ENCODE assay signal across 18 cellular contexts in genomic region chr2:8985561-8986326, GRCh38. TPM values are rescaled to one million over a fixed set of nuclear protein-coding genes. Genes with fewer than 3 reads are reported as not detected.
DNase-seq lines count a peak whose midpoint lies in the region; ATAC-seq, FAIRE-seq and TF ChIP-seq lines count a peak whose summit lies in the region.
"Had no signal": no experiment of that assay in that cellular context is flagged by ENCODE, and none has a peak within 500 bp of the region (broad histone marks: within the 10 kb centered on the region; RNA-seq: fewer than 3 reads in every experiment).

No MANE protein-coding gene starts in this region.

- POLR2A ChIA-PET in GM12878 (lab: Charles Lee): interaction anchor here (0.6 to 2.7 kb wide), 4 partner anchors 18 to 114 kb away, joined by 3 to 18 read pairs (median 6); partner anchors contain the start of gene MBOAT2

- H3K9me3 ChIP-seq in DND-41 (ENCODE audit: insufficient read depth, low read length, severe bottlenecking) (no peaks in the 10 kb centered on the region), GM12878 (replicated peaks; ENCODE audit: control insufficient read depth, insufficient read depth, low read length) (no peaks in the 10 kb centered on the region; the same call in 2 of the 3 replicates), neutrophil (no peaks in the 10 kb centered on the region)
- H3K9me3 ChIP-seq: mucosa of descending colon, upper lobe of right lung had no signal

- FAIRE-seq in GM12878 (lab: Jason Lieb, UNC): peak; percentile 54
- FAIRE-seq: G401.6 had no signal

- no TSS peak for BruUV-seq in GM12878 (replicated peaks; lab: Mats Ljungman, UMichigan)

- RAD21 ChIA-PET in GM12878 (lab: Charles Lee; ENCODE audit: unreplicated experiment): interaction anchor here (0.7 to 4.3 kb wide), 10 partner anchors 18 to 204 kb away, joined by 3 to 52 read pairs (median 8); partner anchors contain the start of gene MBOAT2

- TF ChIP-seq RAD21 in GM12878 (IDR thresholded peaks at IDR 0.05; ENCODE audit: insufficient read depth, low read depth, low read length): no peak

- H3K27me3 ChIP-seq in DND-41 (ENCODE audit: insufficient read depth, low read length, poor library complexity) (no peaks in the 10 kb centered on the region), GM12878 (replicated peaks in 1 of 2; ENCODE audit: control insufficient read depth in 2 of 2, insufficient read depth in 2 of 2, low read length in 1 of 2) (no peaks in the 10 kb centered on the region), neutrophil (no peaks in the 10 kb centered on the region)
- H3K27me3 ChIP-seq: upper lobe of right lung had no signal

- H4K20me1 ChIP-seq in DND-41 (ENCODE audit: insufficient read depth, low read length) (peaks cover 10% of the 10 kb centered on the region; the same call in 1 of the 2 replicates), GM12878 (ENCODE audit: control insufficient read depth, insufficient read depth) (no peaks in the 10 kb centered on the region)

- H3K9ac ChIP-seq in DND-41 (ENCODE audit: low read depth, low read length) (no peak overlapping the region), GM12878 (ENCODE audit: control insufficient read depth, insufficient read depth, low read length) (no peak overlapping the region)

- DNase-seq in DND-41 (no peak), KBM-7 (peak; percentile 32), GM12878 (ENCODE audit: low read depth, low spot score) (no peak), NCI-H510A treated with DMSO at 0.1 percent for 48 hours (lab: John Stamatoyannopoulos, UW) (no peak), retina (no peak)
- DNase-seq: activated CD4-positive, alpha-beta T cell treated with anti-CD3 and anti-CD28 coated beads, Interleukin-2, amount 10 ng/mL, durations not matched to agents 24 days and 14 days; activated T-cell treated with anti-CD3 and anti-CD28 coated beads, Interleukin-2, amount 50 U/mL, for 24 hours; amygdala; C1 segment of cervical spinal cord; immature natural killer cell; mucosa of descending colon; stimulated activated CD4-positive, alpha-beta T cell treated with anti-CD3 and anti-CD28 coated beads, Interleukin-1b, Interleukin-23, amount 100 ng/mL, for 48 hours; upper lobe of right lung had no signal

- intact Hi-C loops in GM12878 (cut with micrococcal nuclease; ENCODE audit: unreplicated experiment): loop anchor here (2.0 to 5.0 kb wide), 2 partner anchors 107 to 113 kb away; no protein-coding TSS in a partner anchor

- no peak for TF ChIP-seq CTCF in DND-41 (IDR thresholded peaks at IDR 0.05; ENCODE audit: borderline replicate concordance, extremely low read depth, low read length, poor library complexity, severe bottlenecking)
- no peak for TF ChIP-seq CTCF in GM12878 (IDR thresholded peaks at IDR 0.05 in 2 of 3, conservative IDR thresholded peaks at IDR 0.05 in 1 of 3; ENCODE audit: control insufficient read depth in 2 of 3, extremely low read depth in 1 of 3, insufficient read depth in 1 of 3, low read depth in 3 of 3, low read length in 3 of 3)
- no peak for TF ChIP-seq CTCF in neutrophil (IDR thresholded peaks at IDR 0.05)

- CTCF ChIA-PET in GM12878 (lab: Yijun Ruan, JAX): interaction anchor here (0.6 to 4.9 kb wide), 15 partner anchors 8 to 374 kb away, joined by 3 to 28 read pairs (median 4); no protein-coding TSS in a partner anchor

- H3K36me3 ChIP-seq in DND-41 (ENCODE audit: insufficient read depth, low read length) (no peaks in the 10 kb centered on the region), GM12878 (ENCODE audit: control insufficient read depth in 2 of 2, insufficient read depth in 2 of 2, low read length in 1 of 2) (no peaks in the 10 kb centered on the region), neutrophil (no peaks in the 10 kb centered on the region)
- H3K36me3 ChIP-seq: upper lobe of right lung had no signal

- peak; percentile 31; the same call in 1 of the 3 replicates for ATAC-seq in DND-41 (ENCODE audit: insufficient read depth, low read depth)
- ATAC-seq in GM12878: peak; percentile 78
- ATAC-seq in HG02763 (IDR thresholded peaks at IDR 0.05; ENCODE audit: unreplicated experiment): no peak
- no peak for ATAC-seq in HG03135 (IDR thresholded peaks at IDR 0.05; ENCODE audit: unreplicated experiment)
- ATAC-seq: mucosa of descending colon, upper lobe of right lung had no signal

- H3K79me2 ChIP-seq in DND-41 (ENCODE audit: insufficient read depth, low read length) (peaks cover 78% of the 10 kb centered on the region), GM12878 (ENCODE audit: control insufficient read depth, insufficient read depth, low read length) (peaks cover 3% of the 10 kb centered on the region)

- H3K4me1 ChIP-seq in DND-41 (ENCODE audit: insufficient read depth, low read length) (no peaks in the 10 kb centered on the region), GM12878 (ENCODE audit: control insufficient read depth, insufficient read depth, low read length) (peaks cover 23% of the 10 kb centered on the region), neutrophil (ENCODE audit: control insufficient read depth in 1 of 2, insufficient read depth in 1 of 2, low read depth in 1 of 2, low read length in 1 of 2) (peaks cover 78 to 93% of the 10 kb centered on the region in 2 experiments)
- H3K4me1 ChIP-seq: upper lobe of right lung had no signal

- SMC1A ChIA-PET in GM12878 (lab: Charles Lee; ENCODE audit: uncharacterized antibody, unreplicated experiment): interaction anchor here (0.6 to 13.0 kb wide), 20 partner anchors 9 to 156 kb away, joined by 3 to 101 read pairs (median 5); partner anchors contain the start of gene MBOAT2

- in situ Hi-C loops in KBM-7 (cut with MboI; ENCODE audit: low pct_unique_long_range_greater_than_20kb, low sequenced_read_pairs): no loop called here
- in situ Hi-C loops in GM12878 (cut with MboI): no loop called here

- no peak overlapping the region for H3K4me2 ChIP-seq in DND-41 (ENCODE audit: insufficient read depth, low read length)
- peak overlapping the region; percentile 74 for H3K4me2 ChIP-seq in GM12878 (ENCODE audit: control insufficient read depth, insufficient read depth)

- no peak; a peak in 1 of 4 replicates for TF ChIP-seq EP300 in GM12878 (IDR thresholded peaks at IDR 0.05; ENCODE audit: borderline replicate concordance in 1 of 2, control insufficient read depth in 1 of 2, low read depth in 2 of 2, low read length in 2 of 2)

- no peak overlapping the region for H3K27ac ChIP-seq in DND-41 (ENCODE audit: low read length)
- no peak overlapping the region; the same call in 1 of the 2 replicates for H3K27ac ChIP-seq in GM12878 (ENCODE audit: control insufficient read depth, insufficient read depth)
- H3K27ac ChIP-seq in neutrophil: peak overlapping the region; percentile 56
- H3K27ac ChIP-seq: upper lobe of right lung had no signal

- no peak for TF ChIP-seq POLR2A in GM12878 (IDR thresholded peaks at IDR 0.05; ENCODE audit: low read depth, low read length)

- no peak overlapping the region for H3K4me3 ChIP-seq in DND-41 (ENCODE audit: low read depth in 1 of 2, low read length in 2 of 2)
- 0 out of 2 replicates have a peak overlapping the region, but pooled peaks have one; percentile 48 for H3K4me3 ChIP-seq in GM12878
- H3K4me3 ChIP-seq in neutrophil (ENCODE audit: low read depth in 1 of 2, low read length in 1 of 2): no peak overlapping the region
- H3K4me3 ChIP-seq: mucosa of descending colon, upper lobe of right lung had no signal

- H2AFZ ChIP-seq in DND-41 (ENCODE audit: low read depth, low read length) (no peak overlapping the region), GM12878 (ENCODE audit: control insufficient read depth, low read depth, low read length) (peak overlapping the region; percentile 24)

- WGBS in GM12878 (ENCODE audit: insufficient coverage, insufficient replicate concordance, low lambda C conversion rate, missing lambda C conversion rate): 62% methylated on average over 4 of the region's 4 CpGs

TF ChIP-seq in GM12878, 131 proteins besides CTCF, POLR2A, EP300 and RAD21 (continues in another document):
- TF ChIP-seq NFYA (IDR thresholded peaks at IDR 0.05; ENCODE audit: borderline replicate concordance, low read depth, low read length) (no peak), IKZF2 (IDR thresholded peaks at IDR 0.05) (peak in 1 of 2 experiments; percentile 40; a peak in 2 of 4 replicates), SPI1 (IDR thresholded peaks at IDR 0.05; ENCODE audit: borderline replicate concordance, insufficient read depth, low read depth, low read length) (0 out of 2 replicates have a peak, but pooled peaks have one; percentile 4), HDGF (IDR thresholded peaks at IDR 0.05) (0 out of 2 replicates have a peak, but pooled peaks have one; percentile 21), CHD4 (IDR thresholded peaks at IDR 0.05) (no peak)

RNA-seq across cellular contexts. Expression of gene MBOAT2, which starts 17.7 kb away (rescaled TPM):
- total RNA-seq in GM12878 (2013; cell fraction: nucleolus; rRNA removed): 38.6 and 46.9 TPM in 2 replicates
- total RNA-seq in GM12878 (2014; rRNA removed): 1.2 and 1.6 TPM in 2 replicates
- total RNA-seq in GM12878 (2014; rRNA removed; fragmentation: Illumina TruSeq; extraction: Trizol): 1.8 TPM in 2 replicates
- total RNA-seq in GM12878 (2021): 1.5 and 2.1 TPM in 2 replicates
- polyA plus RNA-seq in GM12878 (2011; ENCODE audit: low read depth): 1.5 TPM
- 40.6 and 48.2 TPM in 2 replicates for polyA plus RNA-seq in GM12878 (2011; rRNA removed)
- 17.4 and 17.6 TPM in 2 replicates for polyA plus RNA-seq in GM12878 (2011; cell fraction: cytosol; rRNA removed)
- polyA plus RNA-seq in GM12878 (2011; cell fraction: nucleus; rRNA removed): 78.0 and 79.8 TPM in 2 replicates
- 3.7 and 4.3 TPM in 2 replicates for polyA plus RNA-seq in GM12878 (2012)
- 1.9 and 3.3 TPM in 2 replicates for polyA plus RNA-seq in GM12878 (2014; fragmentation: Illumina TruSeq; extraction: Trizol)
- 1 to 10 TPM in 1 of 2 experiments, under 1 TPM in 1; 0.08 to 1.3 TPM for polyA plus RNA-seq in GM12878 (2014; fragmentation: Nextera tagmentation; extraction: Ambion mirVana)
- 2.0 and 2.6 TPM in 2 replicates for polyA plus RNA-seq in GM12878 (2014; rRNA removed)
- 1 to 10 TPM; 1.2 to 1.7 TPM for polyA plus RNA-seq in GM12878 (2016; fragmentation: Nextera tagmentation; extraction: Ambion mirVana)
- 33.9 and 37.0 TPM in 2 replicates for polyA minus RNA-seq in GM12878 (2011; rRNA and poly(A)+ RNA removed)
- 10.3 and 12.8 TPM in 2 replicates for polyA minus RNA-seq in GM12878 (2011; cell fraction: cytosol; rRNA and poly(A)+ RNA removed)
- 14.0 and 35.6 TPM in 2 replicates for polyA minus RNA-seq in GM12878 (2011; cell fraction: nucleus; rRNA and poly(A)+ RNA removed)
- polyA plus RNA-seq: IgD-negative memory B cell had no signal

Comparison
In these comparisons a context has a peak if more than half of its experiments do, and no peak if none do; other contexts are left out.
1. ATAC-seq: peak in DND-41 (single experiment) and GM12878 (single experiment); none in HG02763 (single experiment) and HG03135 (single experiment).